In genomic region chr4:181224826-181225225, GRCh38 we compare ENCODE assay signal across 15 cellular contexts.
DNase-seq lines count a peak whose midpoint lies in the region; ATAC-seq and TF ChIP-seq lines count a peak whose summit lies in the region.
"Had no signal": no experiment of that assay in that cellular context is flagged by ENCODE, and none has a peak within 500 bp of the region (broad histone marks: within the 10 kb centered on the region; RNA-seq: fewer than 3 reads in every experiment).

No MANE protein-coding gene starts in this region.

- no peak overlapping the region for H2BK5ac ChIP-seq in neuronal stem cell (ENCODE audit: low read length)

- no peak for TF ChIP-seq CTCF in AG10803 (conservative IDR thresholded peaks at IDR 0.05; ENCODE audit: low read length)
- TF ChIP-seq CTCF in astrocyte of the cerebellum (IDR thresholded peaks at IDR 0.05; ENCODE audit: low read depth, low read length, missing control alignments) = no peak

- WGBS in neuronal stem cell (ENCODE audit: extremely low coverage in 2 of 2, insufficient read length in 2 of 2, insufficient replicate concordance in 1 of 2), 2 donors = no CpG with 5 or more reads among the region's 4 CpGs
- 17 to 20% methylated on average over 4 of the region's 4 CpGs for WGBS in GM23248 (ENCODE audit: low coverage in 1 of 2, low lambda C conversion rate in 2 of 2, missing lambda C conversion rate in 2 of 2), 2 experiments

- H4K91ac ChIP-seq in neuronal stem cell (ENCODE audit: low read depth, low read length, poor library complexity) = no peak overlapping the region

- H3K36me3 ChIP-seq in neuronal stem cell (replicated peaks in 1 of 2; ENCODE audit: control insufficient read depth in 2 of 2, insufficient read depth in 2 of 2, low read length in 2 of 2) (no peaks in the 10 kb centered on the region), GM23248 (ENCODE audit: low read depth) (no peaks in the 10 kb centered on the region)
- H3K36me3 ChIP-seq: BLaER1, HAP-1 had no signal

- H3K9ac ChIP-seq in neuronal stem cell (ENCODE audit: low read depth, low read length, poor library complexity) (no peak overlapping the region), GM23248 (no peak overlapping the region)
- H3K9ac ChIP-seq: BLaER1 had no signal

- no peaks in the 10 kb centered on the region for H3K9me2 ChIP-seq in GM23248 (ENCODE audit: insufficient read depth)

- no peak overlapping the region for H2AK5ac ChIP-seq in neuronal stem cell (ENCODE audit: low read depth, low read length)

- intact Hi-C loops in posterior vena cava (cut with DNase I) = no loop called here

- H3K27ac ChIP-seq in neuronal stem cell (replicated peaks; ENCODE audit: low read length) (no peak overlapping the region), GM23248 (no peak overlapping the region)
- H3K27ac ChIP-seq: 22Rv1, BLaER1 had no signal

- H3K23ac ChIP-seq in neuronal stem cell (ENCODE audit: low read depth, low read length, poor library complexity) = no peak overlapping the region

- H3K4me2 ChIP-seq in neuronal stem cell (ENCODE audit: insufficient read depth, low read length, poor library complexity, severe bottlenecking) = no peak overlapping the region
- H3K4me2 ChIP-seq in GM23248 (ENCODE audit: unreplicated experiment) = no peak overlapping the region
- H3K4me2 ChIP-seq: BLaER1 had no signal

- H3K14ac ChIP-seq in neuronal stem cell (ENCODE audit: low read length) = no peak overlapping the region

- H3F3A ChIP-seq in GM23248 (ENCODE audit: insufficient read depth) = no peaks in the 10 kb centered on the region

- H2BK15ac ChIP-seq in neuronal stem cell (ENCODE audit: low read length) = no peak overlapping the region

- H4K20me1 ChIP-seq in GM23248 (ENCODE audit: insufficient read depth) = no peaks in the 10 kb centered on the region
- H4K20me1 ChIP-seq: BLaER1 had no signal

- no peaks in the 10 kb centered on the region for H3K9me3 ChIP-seq in neuronal stem cell (replicated peaks in 1 of 2; ENCODE audit: control insufficient read depth in 2 of 2, insufficient read depth in 1 of 2, low read depth in 1 of 2, low read length in 2 of 2)
- no peaks in the 10 kb centered on the region for H3K9me3 ChIP-seq in GM23248 (ENCODE audit: low read depth)
- H3K9me3 ChIP-seq: BLaER1, HAP-1 had no signal

- H3K79me1 ChIP-seq in neuronal stem cell (ENCODE audit: low read depth, low read length) = no peaks in the 10 kb centered on the region

- peak; percentile 3 for DNase-seq in AG10803 (ENCODE audit: low read depth)
- DNase-seq in NCI-H69 (lab: John Stamatoyannopoulos, UW) = peak; percentile 9
- peak; percentile 9 for DNase-seq in astrocyte of the cerebellum (ENCODE audit: low read depth)
- no peak for DNase-seq in neuronal stem cell (ENCODE audit: low spot score)
- no peak for DNase-seq in C1 segment of cervical spinal cord (lab: John Stamatoyannopoulos, UW)
- DNase-seq in posterior vena cava (ENCODE audit: low spot score) = no peak
- DNase-seq in GM23248 = no peak
- DNase-seq: AML-193; CD4-positive, CD25-positive, alpha-beta regulatory T cell; DMS53; GOT3 had no signal

- no peaks in the 10 kb centered on the region for H3K79me2 ChIP-seq in GM23248 (ENCODE audit: insufficient read depth)

- ATAC-seq in GM18907 (IDR thresholded peaks at IDR 0.05; ENCODE audit: unreplicated experiment) = no peak

- H2AFZ ChIP-seq in neuronal stem cell (ENCODE audit: low read length) = no peak overlapping the region
- no peak overlapping the region for H2AFZ ChIP-seq in GM23248

- H3K4me3 ChIP-seq in AG10803 (ENCODE audit: low read length) = no peak overlapping the region
- H3K4me3 ChIP-seq in astrocyte of the cerebellum (ENCODE audit: low read depth, low read length) = no peak overlapping the region
- no peak overlapping the region for H3K4me3 ChIP-seq in neuronal stem cell (ENCODE audit: low read length in 2 of 2)
- H3K4me3 ChIP-seq in GM23248 = no peak overlapping the region
- H3K4me3 ChIP-seq: BLaER1, HAP-1 had no signal

- no peaks in the 10 kb centered on the region for H3K27me3 ChIP-seq in neuronal stem cell (ENCODE audit: control insufficient read depth in 3 of 3, insufficient read depth in 3 of 3, low read depth in 1 of 3, low read length in 3 of 3)
- H3K27me3 ChIP-seq in GM23248 (replicated peaks; ENCODE audit: insufficient read depth) = no peaks in the 10 kb centered on the region
- H3K27me3 ChIP-seq: BLaER1 had no signal

- H3K18ac ChIP-seq in neuronal stem cell (ENCODE audit: low read length) = peak overlapping the region; percentile 41

- no peak overlapping the region for H3K4ac ChIP-seq in neuronal stem cell (ENCODE audit: low read length)

- in situ Hi-C loops in astrocyte of the cerebellum (cut with HindIII; ENCODE audit: low sequenced_read_pairs) (no loop called here), GM23248 (cut with MboI) (no loop called here)

- no peak overlapping the region for H2BK12ac ChIP-seq in neuronal stem cell (ENCODE audit: low read length)

- no peak overlapping the region for H2BK120ac ChIP-seq in neuronal stem cell (ENCODE audit: low read depth, low read length)

- H4K8ac ChIP-seq in neuronal stem cell (ENCODE audit: low read depth, low read length) = no peak overlapping the region

- H3K4me1 ChIP-seq in neuronal stem cell (ENCODE audit: control insufficient read depth in 2 of 2, insufficient read depth in 1 of 2, low read depth in 1 of 2, low read length in 2 of 2) = peaks cover 0 to 4% of the 10 kb centered on the region in 2 donors
- H3K4me1 ChIP-seq in GM23248 (ENCODE audit: insufficient read depth) = no peaks in the 10 kb centered on the region
- H3K4me1 ChIP-seq: BLaER1, HAP-1 had no signal

Comparison
In these comparisons a context has a peak if more than half of its experiments do, and no peak if none do; other contexts are left out.
1. DNase-seq: peak in AG10803 (single experiment), NCI-H69 (single experiment) and astrocyte of the cerebellum (single experiment); none in neuronal stem cell (single experiment), C1 segment of cervical spinal cord (0 of 14), posterior vena cava (single experiment) and GM23248 (single experiment).